8 cellular contexts compared by ENCODE assay signal in genomic region chr2:121596221-121597080, GRCh38. TPM values are rescaled to one million over a fixed set of nuclear protein-coding genes. Genes with fewer than 3 reads are reported as not detected.
A peak's percentile ranks its signal among the peaks of the same experiment; 100 is the strongest.
DNase-seq lines count a peak whose midpoint lies in the region; FAIRE-seq and TF ChIP-seq lines count a peak whose summit lies in the region.

No MANE protein-coding gene starts in this region.

- no peak overlapping the region for H3T11ph ChIP-seq in H9 (ENCODE audit: low read length)

- H3K27me3 ChIP-seq in H9 (ENCODE audit: insufficient read depth, low read length), result no peaks in the 10 kb centered on the region
- no peaks in the 10 kb centered on the region for H3K27me3 ChIP-seq in Karpas-422 (ENCODE audit: low read length)
- no peaks in the 10 kb centered on the region for H3K27me3 ChIP-seq in endothelial cell of umbilical vein (ENCODE audit: control insufficient read depth in 2 of 2, insufficient read depth in 2 of 2, low read length in 2 of 2)
- no peaks in the 10 kb centered on the region for H3K27me3 ChIP-seq in mucosa of stomach (ENCODE audit: control insufficient read depth, insufficient read depth, low read length)

- no peak overlapping the region for H2AK5ac ChIP-seq in H9 (ENCODE audit: insufficient read length, low read length)

- TF ChIP-seq POLR2A in endothelial cell of umbilical vein (IDR thresholded peaks at IDR 0.05; ENCODE audit: low read depth, low read length), result no peak

- H3K4me2 ChIP-seq in H9 (ENCODE audit: insufficient read depth, insufficient read length, low read length), result no peak overlapping the region
- H3K4me2 ChIP-seq in Karpas-422 (ENCODE audit: low read depth, low read length, poor library complexity, severe bottlenecking), result peak overlapping the region; percentile 81
- peak overlapping the region; percentile 66 for H3K4me2 ChIP-seq in endothelial cell of umbilical vein (ENCODE audit: insufficient read depth, low read length)

- H4K20me1 ChIP-seq in H9 (ENCODE audit: control insufficient read depth, insufficient read depth, insufficient read length) (no peaks in the 10 kb centered on the region), Karpas-422 (ENCODE audit: insufficient read depth, low read depth, low read length) (no peaks in the 10 kb centered on the region), endothelial cell of umbilical vein (replicated peaks; ENCODE audit: control insufficient read depth, extremely low read depth, insufficient read depth, low read length) (peaks cover 3% of the 10 kb centered on the region)

- no peaks in the 10 kb centered on the region for H3K9me2 ChIP-seq in Karpas-422 (replicated peaks; ENCODE audit: insufficient read depth, low read length)

- H2BK5ac ChIP-seq in H9 (ENCODE audit: insufficient read length, low read length), result no peak overlapping the region

- no peaks in the 10 kb centered on the region for H3K9me1 ChIP-seq in endothelial cell of umbilical vein (replicated peaks; ENCODE audit: control insufficient read depth, extremely low read depth, insufficient read depth, low read length)

- H3K4me1 Mint-ChIP-seq in H9, result peaks cover 8 to 10% of the 10 kb centered on the region in 2 experiments
- H3K4me1 Mint-ChIP-seq in T-helper 1 cell treated with Interleukin-12 subunit alpha and Interleukin-12 subunit beta and Interleukin-4 antibody, amounts not matched to agents 30 μg/mL and 1 μg/mL, for 36 hours (ENCODE audit: low read depth), result peaks cover 35% of the 10 kb centered on the region

- no peak overlapping the region for H4K8ac ChIP-seq in H9 (replicated peaks; ENCODE audit: insufficient read length, low read depth, low read length)

- H3K9ac ChIP-seq in H9 (ENCODE audit: extremely low read depth, insufficient read length, low read length) (no peak overlapping the region), Karpas-422 (ENCODE audit: low read length) (peak overlapping the region; percentile 78), endothelial cell of umbilical vein (replicated peaks; ENCODE audit: extremely low read depth, insufficient read depth, low read length) (peak overlapping the region; percentile 64), mucosa of stomach (ENCODE audit: low read length) (peak overlapping the region; percentile 28)

- H3K18ac ChIP-seq in H9 (ENCODE audit: insufficient read length, low read depth, low read length), result no peak overlapping the region

- dilution Hi-C loops in endothelial cell of umbilical vein (cut with MboI; ENCODE audit: extremely low pct_ligation_motif_present, low sequenced_read_pairs), result no loop called here

- no CpG with 5 or more reads among the region's 11 CpGs for WGBS in H9 (ENCODE audit: extremely low coverage, insufficient read length, low lambda C conversion rate)

- intact Hi-C loops in endothelial cell of umbilical vein (cut with micrococcal nuclease), result loop anchor here (1.0 kb wide), 4 partner anchors 53 to 122 kb away; partner anchors contain the start of genes CLASP1 and RNU4ATAC

- BruUV-seq in endothelial cell of umbilical vein (replicated peaks; lab: Mats Ljungman, UMichigan), result TSS peak; percentile 78

- H2AFZ ChIP-seq in H9 (ENCODE audit: low read length), result no peak overlapping the region
- H2AFZ ChIP-seq in Karpas-422 (ENCODE audit: low read length), result no peak overlapping the region
- peak overlapping the region; percentile 74 for H2AFZ ChIP-seq in endothelial cell of umbilical vein (ENCODE audit: low read depth, low read length)

- H3K79me2 ChIP-seq in H9 (ENCODE audit: insufficient read depth, low read length), result no peaks in the 10 kb centered on the region; the same call in 1 of the 2 replicates
- peaks cover 84% of the 10 kb centered on the region for H3K79me2 ChIP-seq in Karpas-422 (ENCODE audit: low read length)
- peaks cover 48% of the 10 kb centered on the region for H3K79me2 ChIP-seq in endothelial cell of umbilical vein (ENCODE audit: control insufficient read depth, insufficient read depth, low read length)

- H3K9me3 Mint-ChIP-seq in H9, result no peaks in the 10 kb centered on the region
- no peaks in the 10 kb centered on the region for H3K9me3 Mint-ChIP-seq in T-helper 1 cell treated with Interleukin-12 subunit alpha and Interleukin-12 subunit beta and Interleukin-4 antibody, amounts not matched to agents 30 μg/mL and 1 μg/mL, for 36 hours

- H3K14ac ChIP-seq in H9 (ENCODE audit: insufficient read depth, low read length), result no peak overlapping the region

- H2BK120ac ChIP-seq in H9 (ENCODE audit: low read depth, low read length, poor library complexity, severe bottlenecking), result no peak overlapping the region

- CTCF ChIA-PET in endothelial cell of umbilical vein (lab: Charles Lee), result interaction anchor here (0.6 to 2.0 kb wide), 19 partner anchors 9 to 187 kb away, joined by 3 to 11 read pairs (median 3); partner anchors contain the start of genes CLASP1 and RNU4ATAC

- no peak overlapping the region for H2BK15ac ChIP-seq in H9 (ENCODE audit: low read depth, low read length)

- H2BK20ac ChIP-seq in H9 (ENCODE audit: low read depth, low read length, poor library complexity, severe bottlenecking), result no peak overlapping the region

- no peak overlapping the region for H3K4me3 Mint-ChIP-seq in H9
- H3K4me3 Mint-ChIP-seq in T-helper 1 cell treated with Interleukin-12 subunit alpha and Interleukin-12 subunit beta and Interleukin-4 antibody, amounts not matched to agents 30 μg/mL and 1 μg/mL, for 36 hours, result peak overlapping the region; percentile 76

- no peak overlapping the region for H4K5ac ChIP-seq in H9 (ENCODE audit: insufficient read length, low read depth, low read length)

- peaks cover 9% of the 10 kb centered on the region for H3K79me1 ChIP-seq in H9 (ENCODE audit: insufficient read depth, low read depth, low read length, poor library complexity, severe bottlenecking)

- H3K4me3 ChIP-seq in GM08714 (ENCODE audit: low read length), result peak overlapping the region; percentile 61
- H3K4me3 ChIP-seq in Karpas-422 (ENCODE audit: low read length), result peak overlapping the region; percentile 63
- H3K4me3 ChIP-seq in endothelial cell of umbilical vein (replicated peaks in 1 of 3; ENCODE audit: insufficient read depth in 1 of 3, low read depth in 1 of 3, low read length in 3 of 3), result peak overlapping the region in 2 of 3 experiments; percentile 3 to 62
- H3K4me3 ChIP-seq in mucosa of stomach (ENCODE audit: low read length), result no peak overlapping the region

- peak; percentile 86 for FAIRE-seq in endothelial cell of umbilical vein (lab: Jason Lieb, UNC)

- H3K36me3 Mint-ChIP-seq in H9 (ENCODE audit: insufficient read depth in 1 of 3, low read depth in 3 of 3), result peaks cover 0 to 4% (median 3%) of the 10 kb centered on the region in 3 experiments; a peak in 4 of 7 replicates
- no peaks in the 10 kb centered on the region for H3K36me3 Mint-ChIP-seq in T-helper 1 cell treated with Interleukin-12 subunit alpha and Interleukin-12 subunit beta and Interleukin-4 antibody, amounts not matched to agents 30 μg/mL and 1 μg/mL, for 36 hours (ENCODE audit: low read depth)

- peak; percentile 63 for TF ChIP-seq CTCF in H9 (conservative IDR thresholded peaks at IDR 0.05)
- TF ChIP-seq CTCF in endothelial cell of umbilical vein (IDR thresholded peaks at IDR 0.05; ENCODE audit: extremely low read depth in 1 of 2, insufficient read depth in 1 of 2, low read depth in 1 of 2, low read length in 2 of 2), result peak; percentile 29 to 35

- H3K27ac Mint-ChIP-seq in H9, result peak overlapping the region; percentile 13 to 66 (median 26); a peak in 6 of 7 replicates
- H3K27ac Mint-ChIP-seq in T-helper 1 cell treated with Interleukin-12 subunit alpha and Interleukin-12 subunit beta and Interleukin-4 antibody, amounts not matched to agents 30 μg/mL and 1 μg/mL, for 36 hours, result peak overlapping the region; percentile 77

- H3K9me3 ChIP-seq in H9 (ENCODE audit: control insufficient read depth, low read depth, low read length) (no peaks in the 10 kb centered on the region), Karpas-422 (ENCODE audit: low read length) (no peaks in the 10 kb centered on the region), endothelial cell of umbilical vein (replicated peaks; ENCODE audit: control insufficient read depth, insufficient read depth, low read length) (no peaks in the 10 kb centered on the region), mucosa of stomach (ENCODE audit: control insufficient read depth, low read length) (no peaks in the 10 kb centered on the region)

- H3K4me1 ChIP-seq in H9 (ENCODE audit: insufficient read depth, low read length), result no peaks in the 10 kb centered on the region
- peaks cover 61% of the 10 kb centered on the region for H3K4me1 ChIP-seq in Karpas-422 (ENCODE audit: low read length)
- peaks cover 14% of the 10 kb centered on the region for H3K4me1 ChIP-seq in endothelial cell of umbilical vein (ENCODE audit: control insufficient read depth, extremely low read depth, insufficient read depth, low read length)
- H3K4me1 ChIP-seq in mucosa of stomach (ENCODE audit: control insufficient read depth, insufficient read depth, low read length), result peaks cover 15% of the 10 kb centered on the region

- H3K36me3 ChIP-seq in Karpas-422 (ENCODE audit: insufficient read depth, low read length) (no peaks in the 10 kb centered on the region), endothelial cell of umbilical vein (ENCODE audit: control insufficient read depth in 2 of 2, extremely low read depth in 1 of 2, insufficient read depth in 2 of 2, low read length in 2 of 2) (no peaks in the 10 kb centered on the region), mucosa of stomach (ENCODE audit: control insufficient read depth, insufficient read depth, low read length) (no peaks in the 10 kb centered on the region)

- no peaks in the 10 kb centered on the region for H3K27me3 Mint-ChIP-seq in H9 (ENCODE audit: low read depth)
- H3K27me3 Mint-ChIP-seq in T-helper 1 cell treated with Interleukin-12 subunit alpha and Interleukin-12 subunit beta and Interleukin-4 antibody, amounts not matched to agents 30 μg/mL and 1 μg/mL, for 36 hours (ENCODE audit: low read depth), result no peaks in the 10 kb centered on the region

- H2BK12ac ChIP-seq in H9 (ENCODE audit: insufficient read length, low read depth, low read length), result no peak overlapping the region

- H4K91ac ChIP-seq in H9 (ENCODE audit: insufficient read length, low read depth, low read length), result no peak overlapping the region

- DNase-seq in AG08395 (ENCODE audit: low spot score) (peak; percentile 64), H9 (no peak), Karpas-422 (peak; percentile 94), endothelial cell of umbilical vein (ENCODE audit: low read depth, low spot score) (peak; percentile 81)
- DNase-seq in central memory CD4-positive, alpha-beta T cell, result no peak

- no peak overlapping the region for H3K4ac ChIP-seq in H9 (ENCODE audit: low read depth, low read length)

- no peak overlapping the region for H3K23ac ChIP-seq in H9 (ENCODE audit: insufficient read length, low read depth, low read length)

- POLR2A ChIA-PET in endothelial cell of umbilical vein (lab: Charles Lee), result interaction anchor here (1.4 kb wide), 1 partner anchor 66 kb away, joined by 5 read pairs; the partner anchor contains the start of gene RNU4ATAC

- no peaks in the 10 kb centered on the region for H3K23me2 ChIP-seq in H9 (ENCODE audit: insufficient read length, low read depth, low read length, poor library complexity, severe bottlenecking)

- H3K27ac ChIP-seq in H9 (ENCODE audit: insufficient read length, low read depth, low read length) (no peak overlapping the region), Karpas-422 (ENCODE audit: low read length) (peak overlapping the region; percentile 98), endothelial cell of umbilical vein (ENCODE audit: insufficient read depth, low read depth, low read length) (peak overlapping the region; percentile 56)

- no peak overlapping the region for H3K56ac ChIP-seq in H9 (ENCODE audit: insufficient read length, low read depth, low read length)

RNA-seq across cellular contexts. Expression of gene CLASP1, which starts 52.8 kb away (rescaled TPM):
- total RNA-seq in H9 (2021) (45.9 and 51.9 TPM in 2 replicates), endothelial cell of umbilical vein (54.8 and 57.9 TPM in 2 replicates)
- 80.7 and 102 TPM in 2 replicates for total RNA-seq in Karpas-422 (2014; rRNA removed; shearing (Covaris generic); ENCODE audit: low replicate concordance)
- polyA plus RNA-seq in endothelial cell of umbilical vein, result 6.9 and 10.0 TPM in 2 replicates
- 9.4 and 9.7 TPM in 2 replicates for polyA plus RNA-seq in endothelial cell of umbilical vein (2011; cell fraction: cytosol; rRNA removed)
- polyA plus RNA-seq in endothelial cell of umbilical vein (2011; cell fraction: nucleus; rRNA removed), result 35.8 and 39.1 TPM in 2 replicates
- polyA plus RNA-seq in endothelial cell of umbilical vein (2012), result 31.0 and 32.9 TPM in 2 replicates
- 70.2 and 73.8 TPM in 2 replicates for polyA minus RNA-seq in endothelial cell of umbilical vein
- polyA minus RNA-seq in endothelial cell of umbilical vein (2011; cell fraction: cytosol; rRNA and poly(A)+ RNA removed), result 8.1 TPM
- 151 and 184 TPM in 2 replicates for polyA minus RNA-seq in endothelial cell of umbilical vein (2011; cell fraction: nucleus; rRNA and poly(A)+ RNA removed)

Comparison
In these comparisons a context has a peak if more than half of its experiments do, and no peak if none do; other contexts are left out.
1. DNase-seq: peak in AG08395 (single experiment), Karpas-422 (single experiment) and endothelial cell of umbilical vein (single experiment); none in H9 (single experiment) and central memory CD4-positive, alpha-beta T cell (single experiment).